7 cellular contexts compared by ENCODE assay signal in genomic region chr22:33922268-33922667, GRCh38. TPM values are rescaled to one million over a fixed set of nuclear protein-coding genes. Genes with fewer than 3 reads are reported as not detected.
DNase-seq lines count a peak whose midpoint lies in the region; FAIRE-seq and TF ChIP-seq lines count a peak whose summit lies in the region.

No MANE protein-coding gene starts in this region.

- H3K4me2 ChIP-seq in mesenchymal stem cell (ENCODE audit: low read length, poor library complexity, severe bottlenecking) = peak overlapping the region; percentile 99

- H3K23ac ChIP-seq in mesenchymal stem cell (ENCODE audit: low read length in 2 of 2) = peak overlapping the region in 1 of 2 experiments; percentile 23

- H3K4ac ChIP-seq in mesenchymal stem cell (ENCODE audit: low read depth in 1 of 2, low read length in 2 of 2) = peak overlapping the region in 1 of 2 experiments; percentile 68

- no peak overlapping the region for H4K8ac ChIP-seq in mesenchymal stem cell (ENCODE audit: low read length)

- no peak overlapping the region for H2AK5ac ChIP-seq in mesenchymal stem cell (ENCODE audit: low read length, severe bottlenecking)

- intact Hi-C loops in transverse colon (cut with DNase I; ENCODE audit: low total_unique reads) = loop anchor here (5.0 kb wide), 2 partner anchors 115 to 405 kb away; no protein-coding TSS in a partner anchor

- TF ChIP-seq CTCF in Peyer's patch (IDR thresholded peaks at IDR 0.05) (no peak), transverse colon (IDR thresholded peaks at IDR 0.05) (no peak)

- peak overlapping the region; percentile 63 to 83 (median 76) for H3K27ac ChIP-seq in Peyer's patch
- no peak overlapping the region for H3K27ac ChIP-seq in duodenal mucosa (ENCODE audit: low read depth, low read length)
- H3K27ac ChIP-seq in mesenchymal stem cell (ENCODE audit: low read length, poor library complexity, severe bottlenecking) = no peak overlapping the region
- peak overlapping the region; percentile 87 to 94 (median 90) for H3K27ac ChIP-seq in transverse colon

- H2BK15ac ChIP-seq in mesenchymal stem cell (ENCODE audit: low read depth, poor library complexity, severe bottlenecking) = no peak overlapping the region

- H3K14ac ChIP-seq in mesenchymal stem cell (ENCODE audit: low read length in 2 of 2) = peak overlapping the region in 1 of 2 experiments; percentile 36

- peaks cover 0 to 27% (median 3%) of the 10 kb centered on the region in 4 donors for H3K4me1 ChIP-seq in Peyer's patch
- peaks cover 10 to 14% of the 10 kb centered on the region in 2 donors for H3K4me1 ChIP-seq in duodenal mucosa (ENCODE audit: control insufficient read depth in 1 of 2, insufficient read depth in 2 of 2, low read length in 2 of 2)
- H3K4me1 ChIP-seq in mesenchymal stem cell (ENCODE audit: control insufficient read depth, insufficient read depth, low read depth, low read length) = peaks cover 20% of the 10 kb centered on the region
- peaks cover 0 to 43% (median 20%) of the 10 kb centered on the region in 4 donors for H3K4me1 ChIP-seq in transverse colon

- H3K18ac ChIP-seq in mesenchymal stem cell (ENCODE audit: low read depth in 1 of 2, low read length in 2 of 2) = peak overlapping the region; percentile 75

- DNase-seq in GM12892 (ENCODE audit: insufficient read length) = no peak
- peak; percentile 29 to 67 (median 60) for DNase-seq in Peyer's patch
- peak; percentile 63 for DNase-seq in mesenchymal stem cell
- peak; percentile 39 for DNase-seq in transverse colon
- no peak for DNase-seq in OCI-M2 (lab: John Stamatoyannopoulos, UW; ENCODE audit: unreplicated experiment)
- no peak for DNase-seq in NK-92 treated with Interleukin-12 subunit alpha and Interleukin-12 subunit beta, amount 100 ng/mL, for 24 hours (lab: John Stamatoyannopoulos, UW)

- H3K9ac ChIP-seq in duodenal mucosa (ENCODE audit: low read depth in 1 of 2, low read length in 2 of 2) = peak overlapping the region; percentile 41 to 60
- H3K9ac ChIP-seq in mesenchymal stem cell (ENCODE audit: low read length) = peak overlapping the region; percentile 86

- WGBS in mesenchymal stem cell = under 1% methylated on average over 23 of the region's 28 CpGs
- 2 to 5% methylated on average over 7 to 27 of the region's 28 CpGs for WGBS in transverse colon (ENCODE audit: low coverage in 1 of 2), 2 donors

- FAIRE-seq in GM12892 (lab: Jason Lieb, UNC) = peak; percentile 9

- H2BK12ac ChIP-seq in mesenchymal stem cell (ENCODE audit: low read length in 2 of 2) = no peak overlapping the region

- peak overlapping the region; percentile 58 for H2BK120ac ChIP-seq in mesenchymal stem cell (ENCODE audit: low read depth, low read length)

- H3K36me3 ChIP-seq in Peyer's patch = no peaks in the 10 kb centered on the region
- no peaks in the 10 kb centered on the region for H3K36me3 ChIP-seq in duodenal mucosa (ENCODE audit: control insufficient read depth in 1 of 2, insufficient read depth in 2 of 2, low read length in 2 of 2)
- no peaks in the 10 kb centered on the region for H3K36me3 ChIP-seq in mesenchymal stem cell (ENCODE audit: control insufficient read depth in 1 of 2, insufficient read depth in 2 of 2, low read depth in 1 of 2, low read length in 2 of 2)
- H3K36me3 ChIP-seq in transverse colon = no peaks in the 10 kb centered on the region

- no peak overlapping the region for H4K91ac ChIP-seq in mesenchymal stem cell (ENCODE audit: low read length)

- no peak for TF ChIP-seq POLR2A in GM12892 (IDR thresholded peaks at IDR 0.05; ENCODE audit: low read depth, low read length)
- TF ChIP-seq POLR2A in Peyer's patch (IDR thresholded peaks at IDR 0.05) = no peak
- no peak for TF ChIP-seq POLR2A in transverse colon (IDR thresholded peaks at IDR 0.05)

- H3K4me3 ChIP-seq in Peyer's patch = peak overlapping the region; percentile 53 to 98 (median 74)
- peak overlapping the region; percentile 81 to 85 for H3K4me3 ChIP-seq in duodenal mucosa (ENCODE audit: low read depth in 1 of 2, low read length in 2 of 2)
- H3K4me3 ChIP-seq in mesenchymal stem cell (ENCODE audit: insufficient read depth in 1 of 2, low read depth in 1 of 2, low read length in 2 of 2) = peak overlapping the region; percentile 59 to 86
- peak overlapping the region; percentile 55 to 89 (median 80) for H3K4me3 ChIP-seq in transverse colon

- no peak for TF ChIP-seq EP300 in transverse colon (IDR thresholded peaks at IDR 0.05; ENCODE audit: low read depth)

- H3K27me3 ChIP-seq in Peyer's patch (no peaks in the 10 kb centered on the region), duodenal mucosa (ENCODE audit: control insufficient read depth in 1 of 2, insufficient read depth in 2 of 2, low read length in 2 of 2) (peaks cover 5 to 11% of the 10 kb centered on the region in 2 donors), mesenchymal stem cell (ENCODE audit: control insufficient read depth in 1 of 2, insufficient read depth in 1 of 2, low read length in 2 of 2) (peaks cover 0 to 41% of the 10 kb centered on the region in 2 experiments), transverse colon (peaks cover 12% of the 10 kb centered on the region)

- H3K79me1 ChIP-seq in mesenchymal stem cell (replicated peaks; ENCODE audit: low read length, poor library complexity, severe bottlenecking) = peaks cover 8% of the 10 kb centered on the region

- in situ Hi-C loops in transverse colon (cut with MboI; ENCODE audit: low pct_ligation_motif_present in 1 of 4, low pct_unique_long_range_greater_than_20kb in 1 of 4, low sequenced_read_pairs in 3 of 4) = loop anchor here in 1 of 4 donors (25.0 kb wide), 1 partner anchor 610 kb away; no protein-coding TSS in a partner anchor

- no peaks in the 10 kb centered on the region for H3K9me3 ChIP-seq in Peyer's patch
- no peaks in the 10 kb centered on the region for H3K9me3 ChIP-seq in duodenal mucosa (ENCODE audit: control insufficient read depth in 1 of 2, low read length in 2 of 2)
- no peaks in the 10 kb centered on the region for H3K9me3 ChIP-seq in mesenchymal stem cell (ENCODE audit: control insufficient read depth, low read length)
- no peaks in the 10 kb centered on the region for H3K9me3 ChIP-seq in transverse colon

- H2AFZ ChIP-seq in mesenchymal stem cell (ENCODE audit: low read depth, low read length) = peak overlapping the region; percentile 83

- H2BK5ac ChIP-seq in mesenchymal stem cell (ENCODE audit: low read depth, low read length, poor library complexity, severe bottlenecking) = no peak overlapping the region

RNA-seq across cellular contexts. Expression of gene LARGE1, which starts 2.0 kb away (rescaled TPM):
- polyA plus RNA-seq in GM12892 (2012; ENCODE audit: missing spikeins) = 14.4 TPM
- total RNA-seq in Peyer's patch (100 to 1,000 TPM in 2 of 4 donors, 10 to 100 TPM in 2; 78.1 to 156 (median 104) TPM), transverse colon (100 to 1,000 TPM in 2 of 4 donors, 10 to 100 TPM in 2; 46.5 to 304 (median 80.5) TPM)
- 19.1 TPM for polyA plus RNA-seq in mesenchymal stem cell (2013, experiment 1 of 2)
- 18.2 TPM for polyA plus RNA-seq in mesenchymal stem cell (2013, experiment 2 of 2)

Comparison
In these comparisons a context has a peak if more than half of its experiments do, and no peak if none do; other contexts are left out.
1. DNase-seq: peak in Peyer's patch (3 of 3), mesenchymal stem cell (single experiment) and transverse colon (single experiment); none in GM12892 (single experiment), OCI-M2 (single experiment) and NK-92 treated with Interleukin-12 subunit alpha and Interleukin-12 subunit beta, amount 100 ng/mL, for 24 hours (single experiment).
2. H3K27ac ChIP-seq: peak in Peyer's patch (4 of 4) and transverse colon (4 of 4); none in duodenal mucosa (single experiment) and mesenchymal stem cell (single experiment).
3. Peak in every context shown above with its lines, with median percentiles within 50 percentile points of each other: H3K4me3 ChIP-seq.